16 cellular contexts compared by ENCODE assay signal in genomic region chr11:92628401-92629292, GRCh38.
DNase-seq lines count a peak whose midpoint lies in the region; ATAC-seq, FAIRE-seq and TF ChIP-seq lines count a peak whose summit lies in the region.
"Had no signal": no experiment of that assay in that cellular context is flagged by ENCODE, and none has a peak within 500 bp of the region (broad histone marks: within the 10 kb centered on the region; RNA-seq: fewer than 3 reads in every experiment).

No MANE protein-coding gene starts in this region.

- H3K27me3 ChIP-seq in HepG2 (ENCODE audit: control insufficient read depth in 1 of 2, insufficient read depth in 2 of 2, low read length in 2 of 2) (peaks cover 0 to 3% of the 10 kb centered on the region in 2 experiments; a peak in 2 of 5 replicates), right lobe of liver (no peaks in the 10 kb centered on the region), breast epithelium (no peaks in the 10 kb centered on the region), vagina (no peaks in the 10 kb centered on the region)
- H3K27me3 ChIP-seq: ovary, upper lobe of left lung had no signal

- H3K9ac ChIP-seq in HepG2 (ENCODE audit: insufficient read depth, low read depth, low read length): no peak overlapping the region

- peak overlapping the region; percentile 26 for H3K27ac Mint-ChIP-seq in type B pancreatic cell
- H3K27ac Mint-ChIP-seq: activated CD8-positive, alpha-beta T cell treated with anti-CD3 and anti-CD28 coated beads for 36 hours; activated naive CD4-positive, alpha-beta T cell treated with anti-CD3 and anti-CD28 coated beads, Interleukin-2, amount 50 U/mL, for 72 hours had no signal

- intact Hi-C loops in HepG2 (cut with micrococcal nuclease; ENCODE audit: unreplicated experiment) (no loop called here), right lobe of liver (cut with DNase I) (no loop called here), breast epithelium (cut with DNase I; ENCODE audit: low total_unique reads) (no loop called here), vagina (cut with DNase I) (no loop called here)

- no peaks in the 10 kb centered on the region for H3K4me1 ChIP-seq in HepG2 (ENCODE audit: insufficient read depth, low read length)
- H3K4me1 ChIP-seq in right lobe of liver: no peaks in the 10 kb centered on the region
- H3K4me1 ChIP-seq in breast epithelium: no peaks in the 10 kb centered on the region
- H3K4me1 ChIP-seq in vagina: no peaks in the 10 kb centered on the region
- H3K4me1 ChIP-seq: A549, upper lobe of left lung had no signal

- no peaks in the 10 kb centered on the region for H3K9me3 Mint-ChIP-seq in type B pancreatic cell
- H3K9me3 Mint-ChIP-seq: activated CD8-positive, alpha-beta T cell treated with anti-CD3 and anti-CD28 coated beads for 36 hours had no signal

- H3K4me2 ChIP-seq in HepG2 (ENCODE audit: low read depth, low read length): no peak overlapping the region
- H3K4me2 ChIP-seq: A549 had no signal

- CTCF ChIA-PET in HepG2 (lab: Yijun Ruan, JAX; ENCODE audit: low intra/inter-chr PET ratio, low total read pairs): no interaction called here

- POLR2A ChIA-PET in HepG2 (lab: Yijun Ruan, JAX): no interaction called here

- 3% methylated on average over 4 of the region's 4 CpGs for WGBS in HepG2 (ENCODE audit: low lambda C conversion rate)
- WGBS in right lobe of liver (ENCODE audit: insufficient coverage, low coverage, low lambda C conversion rate, missing lambda C conversion rate): 58% methylated on average over 4 of the region's 4 CpGs

- H3K36me3 Mint-ChIP-seq in type B pancreatic cell: peaks cover 16% of the 10 kb centered on the region
- H3K36me3 Mint-ChIP-seq: activated naive CD4-positive, alpha-beta T cell treated with anti-CD3 and anti-CD28 coated beads, Interleukin-2, amount 50 U/mL, for 72 hours had no signal

- no peak overlapping the region for H3K27ac ChIP-seq in HepG2 (ENCODE audit: extremely low read length, insufficient read depth, low read length)
- no peak overlapping the region for H3K27ac ChIP-seq in right lobe of liver
- H3K27ac ChIP-seq in epithelial cell of prostate: peak overlapping the region; percentile 22
- H3K27ac ChIP-seq in breast epithelium: no peak overlapping the region
- no peak overlapping the region for H3K27ac ChIP-seq in vagina
- no peak overlapping the region for H3K27ac ChIP-seq in substantia nigra (ENCODE audit: low read depth, low read length, poor library complexity, severe bottlenecking)
- H3K27ac ChIP-seq: A549, coronary artery, ovary, upper lobe of left lung had no signal

- TF ChIP-seq RAD21 in HepG2 (CRISPR knock-in tag; IDR thresholded peaks at IDR 0.05): no peak

- H3K27me3 Mint-ChIP-seq in type B pancreatic cell: no peaks in the 10 kb centered on the region
- H3K27me3 Mint-ChIP-seq: activated CD8-positive, alpha-beta T cell treated with anti-CD3 and anti-CD28 coated beads for 36 hours had no signal

- H3K9me3 ChIP-seq in HepG2 (ENCODE audit: low read length) (no peaks in the 10 kb centered on the region), right lobe of liver (no peaks in the 10 kb centered on the region), breast epithelium (no peaks in the 10 kb centered on the region), vagina (no peaks in the 10 kb centered on the region)
- H3K9me3 ChIP-seq: A549, ovary, upper lobe of left lung had no signal

- H3K79me2 ChIP-seq in HepG2 (ENCODE audit: insufficient read depth, low read length): no peaks in the 10 kb centered on the region

- ATAC-seq in HepG2 (no peak), right lobe of liver (no peak)
- ATAC-seq: A549, K562 had no signal

- TF ChIP-seq CTCF in HepG2 (CRISPR knock-in tag; IDR thresholded peaks at IDR 0.05) (no peak), right lobe of liver (IDR thresholded peaks at IDR 0.05) (no peak), type B pancreatic cell (conservative IDR thresholded peaks at IDR 0.05) (no peak), breast epithelium (IDR thresholded peaks at IDR 0.05) (no peak), vagina (IDR thresholded peaks at IDR 0.05) (no peak)

- DNase-seq in HepG2 (ENCODE audit: low spot score): no peak
- no peak for DNase-seq in right lobe of liver
- DNase-seq in NCI-H2227 treated with DMSO at 0.1 percent for 48 hours (lab: John Stamatoyannopoulos, UW): peak; percentile 41
- no peak for DNase-seq in epithelial cell of prostate (ENCODE audit: low read depth, low spot score)
- no peak for DNase-seq in type B pancreatic cell (ENCODE audit: extremely low spot score, unreplicated experiment)
- no peak for DNase-seq in breast epithelium (ENCODE audit: low spot score in 2 of 2)
- no peak for DNase-seq in vagina (ENCODE audit: extremely low spot score in 2 of 2)
- no peak for DNase-seq in substantia nigra (lab: John Stamatoyannopoulos, UW)
- DNase-seq: NCI-H510A treated with DMSO at 0.1 percent for 48 hours, ovary, upper lobe of left lung had no signal

- no peaks in the 10 kb centered on the region for H4K20me1 ChIP-seq in HepG2 (ENCODE audit: insufficient read depth, low read length)

- H3K4me3 ChIP-seq in HepG2 (replicated peaks in 1 of 3; ENCODE audit: insufficient read depth in 1 of 3, low read depth in 2 of 3, low read length in 3 of 3) (no peak overlapping the region), right lobe of liver (no peak overlapping the region), breast epithelium (no peak overlapping the region), vagina (no peak overlapping the region)
- H3K4me3 ChIP-seq: A549, coronary artery, K562, ovary, upper lobe of left lung had no signal

- no peak overlapping the region for H3K4me3 Mint-ChIP-seq in type B pancreatic cell
- H3K4me3 Mint-ChIP-seq: activated CD8-positive, alpha-beta T cell treated with anti-CD3 and anti-CD28 coated beads for 36 hours had no signal

- H2AFZ ChIP-seq in HepG2 (ENCODE audit: low read length): no peak overlapping the region

- H3K36me3 ChIP-seq in HepG2 (replicated peaks in 1 of 2; ENCODE audit: control insufficient read depth in 1 of 2, insufficient read depth in 2 of 2, low read length in 2 of 2) (no peaks in the 10 kb centered on the region), right lobe of liver (no peaks in the 10 kb centered on the region), breast epithelium (no peaks in the 10 kb centered on the region), vagina (no peaks in the 10 kb centered on the region)
- H3K36me3 ChIP-seq: ovary, upper lobe of left lung had no signal

- BruUV-seq in HepG2 (replicated peaks; lab: Mats Ljungman, UMichigan): no TSS peak

- TF ChIP-seq EP300 in HepG2 (IDR thresholded peaks at IDR 0.05; ENCODE audit: low read depth in 2 of 2, low read length in 2 of 2) (no peak), HepG2 (CRISPR knock-in tag; IDR thresholded peaks at IDR 0.05; ENCODE audit: borderline replicate concordance) (no peak)

- TF ChIP-seq POLR2A in HepG2 (IDR thresholded peaks at IDR 0.05; ENCODE audit: insufficient read depth in 1 of 2, low read depth in 2 of 2, low read length in 2 of 2) (no peak), right lobe of liver (IDR thresholded peaks at IDR 0.05) (no peak), breast epithelium (IDR thresholded peaks at IDR 0.05) (no peak), vagina (IDR thresholded peaks at IDR 0.05) (no peak)

- peaks cover 26% of the 10 kb centered on the region for H3K4me1 Mint-ChIP-seq in type B pancreatic cell (ENCODE audit: unreplicated experiment)

- in situ Hi-C loops in HepG2 (cut with HindIII; ENCODE audit: extremely low pct_ligation_motif_present, low pct_unique_long_range_greater_than_20kb): no loop called here

- FAIRE-seq in HepG2 (lab: Jason Lieb, UNC): no peak
- FAIRE-seq: A549, K562 had no signal

TF ChIP-seq in HepG2, 621 proteins besides CTCF, POLR2A, EP300 and RAD21:
- no peak for TF ChIP-seq ZNF570 (CRISPR knock-in tag; IDR thresholded peaks at IDR 0.05; ENCODE audit: borderline replicate concordance)
- no peak for TF ChIP-seq GATA4 (IDR thresholded peaks at IDR 0.05; ENCODE audit: borderline replicate concordance, low read depth)
- TF ChIP-seq, protein P1, sequence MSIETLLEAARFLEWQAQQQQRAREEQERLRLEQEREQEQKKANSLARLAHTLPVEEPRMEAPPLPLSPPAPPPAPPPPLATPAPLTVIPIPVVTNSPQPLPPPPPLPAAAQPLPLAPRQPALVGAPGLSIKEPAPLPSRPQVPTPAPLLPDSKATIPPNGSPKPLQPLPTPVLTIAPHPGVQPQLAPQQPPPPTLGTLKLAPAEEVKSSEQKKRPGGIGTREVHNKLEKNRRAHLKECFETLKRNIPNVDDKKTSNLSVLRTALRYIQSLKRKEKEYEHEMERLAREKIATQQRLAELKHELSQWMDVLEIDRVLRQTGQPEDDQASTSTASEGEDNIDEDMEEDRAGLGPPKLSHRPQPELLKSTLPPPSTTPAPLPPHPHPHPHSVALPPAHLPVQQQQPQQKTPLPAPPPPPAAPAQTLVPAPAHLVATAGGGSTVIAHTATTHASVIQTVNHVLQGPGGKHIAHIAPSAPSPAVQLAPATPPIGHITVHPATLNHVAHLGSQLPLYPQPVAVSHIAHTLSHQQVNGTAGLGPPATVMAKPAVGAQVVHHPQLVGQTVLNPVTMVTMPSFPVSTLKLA (IDR thresholded peaks at IDR 0.05): 0 out of 2 replicates have a peak, but pooled peaks have one; percentile 3
